ENCODE assay signal across 18 cellular contexts in genomic region chr14:103806805-103807204, GRCh38. TPM values are rescaled to one million over a fixed set of nuclear protein-coding genes. Genes with fewer than 3 reads are reported as not detected.
DNase-seq lines count a peak whose midpoint lies in the region; ATAC-seq and TF ChIP-seq lines count a peak whose summit lies in the region.
"Had no signal": no experiment of that assay in that cellular context is flagged by ENCODE, and none has a peak within 500 bp of the region (broad histone marks: within the 10 kb centered on the region; RNA-seq: fewer than 3 reads in every experiment).

No MANE protein-coding gene starts in this region.

- H3K4me3 ChIP-seq in dorsolateral prefrontal cortex, result no peak overlapping the region
- H3K4me3 ChIP-seq: hepatocyte had no signal

- H3K27ac Mint-ChIP-seq in stimulated activated naive CD8-positive, alpha-beta T cell treated with anti-CD3 and anti-CD28 coated beads, Interleukin-15, amount 100 ng/mL, for 72 hours, result peak overlapping the region in 1 of 2 donors; percentile 41
- H3K27ac Mint-ChIP-seq: activated B cell treated with CpG ODN at 0.5 μM for 24 hours; activated CD8-positive, alpha-beta memory T cell treated with anti-CD3 and anti-CD28 coated beads, Interleukin-2, amount 10 ng/mL, durations not matched to agents 7 days and 5 days had no signal

- no peak overlapping the region for H3K4me3 Mint-ChIP-seq in stimulated activated naive CD8-positive, alpha-beta T cell treated with anti-CD3 and anti-CD28 coated beads, Interleukin-15, amount 100 ng/mL, for 72 hours
- H3K4me3 Mint-ChIP-seq: activated B cell treated with CpG ODN at 0.5 μM for 24 hours; activated CD8-positive, alpha-beta memory T cell treated with anti-CD3 and anti-CD28 coated beads, Interleukin-2, amount 10 ng/mL, durations not matched to agents 7 days and 5 days; neural crest cell had no signal

- H3K27me3 Mint-ChIP-seq in stimulated activated naive CD8-positive, alpha-beta T cell treated with anti-CD3 and anti-CD28 coated beads, Interleukin-15, amount 100 ng/mL, for 72 hours, result no peaks in the 10 kb centered on the region
- H3K27me3 Mint-ChIP-seq: activated B cell treated with CpG ODN at 0.5 μM for 24 hours; activated CD8-positive, alpha-beta memory T cell treated with anti-CD3 and anti-CD28 coated beads, Interleukin-2, amount 10 ng/mL, durations not matched to agents 7 days and 5 days had no signal

- H3K4me1 Mint-ChIP-seq in stimulated activated naive CD8-positive, alpha-beta T cell treated with anti-CD3 and anti-CD28 coated beads, Interleukin-15, amount 100 ng/mL, for 72 hours, result peaks cover 20% of the 10 kb centered on the region

- DNase-seq in left ventricle myocardium superior (no peak), Right ventricle myocardium inferior (ENCODE audit: missing footprints) (no peak), RKO (ENCODE audit: low spot score) (no peak), dorsolateral prefrontal cortex (no peak)
- peak in 1 of 2 donors; percentile 21 for DNase-seq in stimulated activated naive CD8-positive, alpha-beta T cell treated with anti-CD3 and anti-CD28 coated beads, Interleukin-15, amount 100 ng/mL, for 72 hours
- DNase-seq: activated B cell treated with CpG ODN at 0.5 μM for 24 hours; activated CD8-positive, alpha-beta memory T cell treated with anti-CD3 and anti-CD28 coated beads, Interleukin-2, amount 10 ng/mL, durations not matched to agents 7 days and 5 days; activated effector memory CD4-positive, alpha-beta T cell treated with anti-CD3 and anti-CD28 coated beads, Interleukin-2, amount 50 U/mL, for 16 hours; kidney; NCI-H2081 treated with DMSO at 0.1 percent for 48 hours; NCI-H748 treated with DMSO at 0.1 percent for 48 hours had no signal

- no peaks in the 10 kb centered on the region for H3K9me3 Mint-ChIP-seq in stimulated activated naive CD8-positive, alpha-beta T cell treated with anti-CD3 and anti-CD28 coated beads, Interleukin-15, amount 100 ng/mL, for 72 hours
- H3K9me3 Mint-ChIP-seq: activated B cell treated with CpG ODN at 0.5 μM for 24 hours, neural crest cell had no signal

- ATAC-seq in left ventricle myocardium superior (peak; percentile 4), Right ventricle myocardium inferior (no peak), GM21447 (IDR thresholded peaks at IDR 0.05; ENCODE audit: unreplicated experiment) (peak; percentile 62), HG03571 (IDR thresholded peaks at IDR 0.05; ENCODE audit: unreplicated experiment) (peak; percentile 56), GM18517 (IDR thresholded peaks at IDR 0.05; ENCODE audit: unreplicated experiment) (no peak)
- ATAC-seq in stimulated activated naive CD8-positive, alpha-beta T cell treated with anti-CD3 and anti-CD28 coated beads, Interleukin-15, amount 100 ng/mL, for 72 hours, result peak; percentile 88
- ATAC-seq: activated CD8-positive, alpha-beta memory T cell treated with anti-CD3 and anti-CD28 coated beads, Interleukin-2, amount 10 ng/mL, durations not matched to agents 7 days and 5 days; HepG2 had no signal

- intact Hi-C loops in left ventricle myocardium superior (cut with micrococcal nuclease), result loop anchor here (5.0 kb wide), 1 partner anchor 105 kb away; no protein-coding TSS in a partner anchor
- intact Hi-C loops in Right ventricle myocardium inferior (cut with DNase I), result loop anchor here (5.0 to 10.0 kb wide), 2 partner anchors 55 to 168 kb away; no protein-coding TSS in a partner anchor
- intact Hi-C loops in dorsolateral prefrontal cortex (cut with DNase I), result loop anchor here in 1 of 2 donors (5.0 to 10.0 kb wide), 2 partner anchors 105 to 168 kb away; no protein-coding TSS in a partner anchor

- no peak for TF ChIP-seq CTCF in dorsolateral prefrontal cortex (IDR thresholded peaks at IDR 0.05 in 54 of 56, conservative IDR thresholded peaks at IDR 0.05 in 2 of 56; ENCODE audit: low read depth in 1 of 56, partially characterized antibody in 56 of 56)

- no peaks in the 10 kb centered on the region for H3K27me3 ChIP-seq in dorsolateral prefrontal cortex
- H3K27me3 ChIP-seq: hepatocyte had no signal

- no peak overlapping the region for H3K27ac ChIP-seq in dorsolateral prefrontal cortex
- H3K27ac ChIP-seq: hepatocyte, RWPE1 had no signal

RNA-seq across cellular contexts. Expression of gene PPP1R13B, which starts 40.6 kb away (rescaled TPM):
- 107 TPM for total RNA-seq in left ventricle myocardium superior
- 101 TPM for total RNA-seq in Right ventricle myocardium inferior
- total RNA-seq in dorsolateral prefrontal cortex, result 100 to 1,000 TPM in 18 of 120 experiments, 10 to 100 TPM in 102; 36.7 to 122 (median 85.6) TPM

Comparison
In these comparisons a context has a peak if more than half of its experiments do, and no peak if none do; other contexts are left out.
1. ATAC-seq: peak in left ventricle myocardium superior (single experiment), GM21447 (single experiment), HG03571 (single experiment) and stimulated activated naive CD8-positive, alpha-beta T cell treated with anti-CD3 and anti-CD28 coated beads, Interleukin-15, amount 100 ng/mL, for 72 hours (single experiment); none in Right ventricle myocardium inferior (single experiment) and GM18517 (single experiment).